ENCODE assay signal across 8 cellular contexts in genomic region chr11:575996-576756, GRCh38. TPM values are rescaled to one million over a fixed set of nuclear protein-coding genes. Genes with fewer than 3 reads are reported as not detected.
DNase-seq lines count a peak whose midpoint lies in the region; TF ChIP-seq lines count a peak whose summit lies in the region.

Gene PHRF1, plus strand, starts transcription at chr11:576470. Its CDS starts 5,043 bp downstream, at chr11:581513.

- H3K14ac ChIP-seq in neuronal stem cell (ENCODE audit: low read length) = peak within 1 kb of the TSS; percentile 99

- H3K36me3 ChIP-seq in SJSA1 = no peaks in the 10 kb centered on the region
- H3K36me3 ChIP-seq in neuronal stem cell (replicated peaks in 1 of 2; ENCODE audit: control insufficient read depth in 2 of 2, insufficient read depth in 2 of 2, low read length in 2 of 2) = peaks cover 3 to 11% of the 10 kb centered on the region in 2 donors
- H3K36me3 ChIP-seq in subcutaneous abdominal adipose tissue (ENCODE audit: control insufficient read depth in 5 of 5, insufficient read depth in 5 of 5, low read length in 5 of 5) = no peaks in the 10 kb centered on the region

- peak within 1 kb of the TSS; percentile 95 for H4K91ac ChIP-seq in neuronal stem cell (ENCODE audit: low read depth, low read length, poor library complexity)

- peak within 1 kb of the TSS; percentile 99 for H3K9ac ChIP-seq in neuronal stem cell (ENCODE audit: low read depth, low read length, poor library complexity)
- peak within 1 kb of the TSS; percentile 43 to 100 (median 98) for H3K9ac ChIP-seq in subcutaneous abdominal adipose tissue (ENCODE audit: low read length in 5 of 5)

- peak; percentile 99 for DNase-seq in GM03348 (ENCODE audit: low spot score)
- DNase-seq in HEK293T (ENCODE audit: extremely low spot score) = peak; percentile 98
- DNase-seq in MV-4-11 (lab: John Stamatoyannopoulos, UW) = peak; percentile 87
- peak; percentile 88 to 93 for DNase-seq in SJSA1 (ENCODE audit: low read depth in 1 of 2, low spot score in 2 of 2)
- peak; percentile 81 to 95 (median 90) for DNase-seq in activated naive CD4-positive, alpha-beta T cell (lab: John Stamatoyannopoulos, UW)
- DNase-seq in foreskin melanocyte = peak; percentile 89
- peak; percentile 93 for DNase-seq in neuronal stem cell (ENCODE audit: low spot score)

- H2BK120ac ChIP-seq in neuronal stem cell (ENCODE audit: low read depth, low read length) = peak within 1 kb of the TSS; percentile 98

- H3K4me3 ChIP-seq in SJSA1 (peak within 1 kb of the TSS; percentile 78), neuronal stem cell (ENCODE audit: low read length in 2 of 2) (peak within 1 kb of the TSS; percentile 97), subcutaneous abdominal adipose tissue (ENCODE audit: low read depth in 1 of 5, low read length in 5 of 5) (peak within 1 kb of the TSS; percentile 87 to 98 (median 94))

- peaks cover 26% of the 10 kb centered on the region for H3K79me1 ChIP-seq in neuronal stem cell (ENCODE audit: low read depth, low read length)

- peak within 1 kb of the TSS; percentile 43 for H4K8ac ChIP-seq in neuronal stem cell (ENCODE audit: low read depth, low read length)

- no CpG with 5 or more reads among the region's 97 CpGs for WGBS in neuronal stem cell (ENCODE audit: extremely low coverage in 2 of 2, insufficient read length in 2 of 2, insufficient replicate concordance in 1 of 2), 2 donors

- H3K9me3 ChIP-seq in SJSA1 (replicated peaks) = no peaks in the 10 kb centered on the region
- H3K9me3 ChIP-seq in neuronal stem cell (replicated peaks in 1 of 2; ENCODE audit: control insufficient read depth in 2 of 2, insufficient read depth in 1 of 2, low read depth in 1 of 2, low read length in 2 of 2) = no peaks in the 10 kb centered on the region
- no peaks in the 10 kb centered on the region for H3K9me3 ChIP-seq in subcutaneous abdominal adipose tissue (ENCODE audit: control insufficient read depth in 5 of 5, low read length in 5 of 5)

- H3K27me3 ChIP-seq in SJSA1 (replicated peaks) (peaks cover 7% of the 10 kb centered on the region; the same call in 1 of the 2 replicates), neuronal stem cell (ENCODE audit: control insufficient read depth in 3 of 3, insufficient read depth in 3 of 3, low read depth in 1 of 3, low read length in 3 of 3) (peaks cover 3 to 29% (median 13%) of the 10 kb centered on the region in 3 experiments), subcutaneous abdominal adipose tissue (ENCODE audit: control insufficient read depth in 5 of 5, insufficient read depth in 4 of 5, low read length in 5 of 5) (peaks cover 0 to 5% (median 4%) of the 10 kb centered on the region in 5 donors)

- peak within 1 kb of the TSS; percentile 99 for H3K18ac ChIP-seq in neuronal stem cell (ENCODE audit: low read length)

- H3K4me1 ChIP-seq in SJSA1 (replicated peaks) (peaks cover 13% of the 10 kb centered on the region), neuronal stem cell (ENCODE audit: control insufficient read depth in 2 of 2, insufficient read depth in 1 of 2, low read depth in 1 of 2, low read length in 2 of 2) (peaks cover 24 to 31% of the 10 kb centered on the region in 2 donors), subcutaneous abdominal adipose tissue (ENCODE audit: control insufficient read depth in 5 of 5, insufficient read depth in 5 of 5, low read length in 5 of 5) (peaks cover 16 to 47% (median 41%) of the 10 kb centered on the region in 5 donors)

- H2AK5ac ChIP-seq in neuronal stem cell (ENCODE audit: low read depth, low read length) = peak within 1 kb of the TSS; percentile 88

- peak within 1 kb of the TSS; percentile 95 for H2BK5ac ChIP-seq in neuronal stem cell (ENCODE audit: low read length)

- H2BK12ac ChIP-seq in neuronal stem cell (ENCODE audit: low read length) = peak within 1 kb of the TSS; percentile 98

- peak within 1 kb of the TSS; percentile 89 for H3K4ac ChIP-seq in neuronal stem cell (ENCODE audit: low read length)

- H2AFZ ChIP-seq in neuronal stem cell (ENCODE audit: low read length) = peak within 1 kb of the TSS; percentile 100

- CTCF ChIA-PET in HEK293T (lab: Yijun Ruan, JAX) = interaction anchor here (0.7 kb wide), 2 partner anchors 9 to 10 kb away, joined by 3 read pairs; no protein-coding TSS in a partner anchor

- H3K23ac ChIP-seq in neuronal stem cell (ENCODE audit: low read depth, low read length, poor library complexity) = peak within 1 kb of the TSS; percentile 96

- H2BK15ac ChIP-seq in neuronal stem cell (ENCODE audit: low read length) = peak within 1 kb of the TSS; percentile 89

- peak within 1 kb of the TSS; percentile 94 for H3K4me2 ChIP-seq in neuronal stem cell (ENCODE audit: insufficient read depth, low read length, poor library complexity, severe bottlenecking)

- peak within 1 kb of the TSS; percentile 99 for H3K27ac ChIP-seq in SJSA1
- peak within 1 kb of the TSS; percentile 77 for H3K27ac ChIP-seq in neuronal stem cell (replicated peaks; ENCODE audit: low read length)
- peak within 1 kb of the TSS; percentile 70 for H3K27ac ChIP-seq in subcutaneous abdominal adipose tissue (ENCODE audit: low read depth, low read length)

- POLR2A ChIA-PET in HEK293T (lab: Yijun Ruan, JAX) = interaction anchor here (0.6 to 1.1 kb wide), 14 partner anchors 11 to 369 kb away, joined by 3 to 17 read pairs (median 3); partner anchors contain the start of genes BET1L, GATD1, IRF7 and PNPLA2

TF ChIP-seq in HEK293T, 16 proteins besides CTCF, POLR2A, EP300 and RAD21:
- peak; percentile 87 for TF ChIP-seq ELF4 (IDR thresholded peaks at IDR 0.05)
- TF ChIP-seq LEF1 (IDR thresholded peaks at IDR 0.05; ENCODE audit: borderline replicate concordance) = peak; percentile 45; the same call in 1 of the 2 replicates
- peak; percentile 6; the same call in 1 of the 2 replicates for TF ChIP-seq FOXM1 (IDR thresholded peaks at IDR 0.05; ENCODE audit: borderline replicate concordance)
- TF ChIP-seq BHLHE40 (IDR thresholded peaks at IDR 0.05; ENCODE audit: borderline replicate concordance) = peak; percentile 88
- no peak for TF ChIP-seq NFRKB (IDR thresholded peaks at IDR 0.05)
- TF ChIP-seq ARNT (IDR thresholded peaks at IDR 0.05) = no peak; the same call in 1 of the 2 replicates

RNA-seq across cellular contexts. Expression of gene PHRF1, which starts in this region (rescaled TPM):
- total RNA-seq in SJSA1 (2014; rRNA removed; shearing (Covaris generic)) = 15.8 and 21.7 TPM in 2 replicates
- polyA plus RNA-seq in neuronal stem cell (2013, experiment 1 of 2) = 13.1 TPM
- polyA plus RNA-seq in neuronal stem cell (2013, experiment 2 of 2) = 12.9 TPM

Comparison
In these comparisons a context has a peak if more than half of its experiments do, and no peak if none do; other contexts are left out.
1. Peak in every context shown above with its lines: DNase-seq, H3K4me3 ChIP-seq and H3K27ac ChIP-seq.